Comparison of ENCODE assay signal across 20 cellular contexts in the genomic region with DNA sequence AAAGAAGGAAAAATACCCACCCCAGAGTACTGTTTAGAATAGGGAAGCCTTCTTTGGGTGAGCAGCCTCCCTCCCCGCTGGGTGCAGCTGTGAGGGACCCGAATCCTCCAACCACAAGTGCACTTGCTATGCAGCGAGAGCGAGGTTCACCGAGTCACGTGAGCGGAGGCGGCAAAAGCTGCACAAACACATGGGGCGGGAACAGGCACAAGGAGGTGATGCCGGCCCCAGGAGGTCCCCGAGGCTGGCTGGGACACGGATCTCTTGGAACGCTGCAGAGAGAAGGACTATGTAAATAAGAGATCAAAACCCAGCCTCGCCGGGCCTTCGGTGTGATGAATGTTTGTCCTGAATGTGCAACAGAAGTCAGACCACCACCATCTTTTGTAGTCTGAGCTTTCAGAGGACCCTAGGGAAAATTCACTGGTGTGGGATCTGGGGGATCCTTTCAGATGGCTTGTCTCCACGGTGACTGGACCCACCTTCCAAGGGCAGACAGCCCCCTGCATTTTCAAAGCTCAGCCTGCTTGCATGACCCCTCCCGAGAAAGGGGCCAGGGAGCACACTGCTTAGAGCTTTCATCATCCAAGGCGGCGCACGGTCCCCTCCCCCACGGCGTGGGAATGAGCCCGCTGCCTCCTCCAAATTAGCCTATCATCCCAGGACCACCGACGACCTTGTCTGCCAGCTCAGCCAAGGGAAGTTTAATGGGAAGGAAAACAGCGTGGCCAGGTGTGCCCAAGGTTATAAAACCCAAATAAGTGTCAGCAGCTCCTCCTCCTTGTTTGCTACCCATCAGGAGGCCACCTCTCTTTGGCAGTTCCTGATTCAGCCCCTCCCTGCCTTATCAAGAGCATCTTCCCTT.
A peak's percentile ranks its signal among the peaks of the same experiment; 100 is the strongest.
DNase-seq lines count a peak whose midpoint lies in the region; ATAC-seq and TF ChIP-seq lines count a peak whose summit lies in the region.
"Had no signal": no experiment of that assay in that cellular context is flagged by ENCODE, and none has a peak within 500 bp of the region (broad histone marks: within the 10 kb centered on the region; RNA-seq: fewer than 3 reads in every experiment).

No MANE protein-coding gene starts in this region.

- H3K27ac ChIP-seq in body of pancreas, result peak overlapping the region; percentile 65 to 77 (median 75)
- no peak overlapping the region for H3K27ac ChIP-seq in CD8-positive, alpha-beta memory T cell (ENCODE audit: low read depth, low read length)
- H3K27ac ChIP-seq: GM23248 had no signal

- no peaks in the 10 kb centered on the region for H3K36me3 Mint-ChIP-seq in nephron (ENCODE audit: low read depth)
- H3K36me3 Mint-ChIP-seq in CD8-positive, alpha-beta memory T cell, result no peaks in the 10 kb centered on the region

- H3K9me3 ChIP-seq in body of pancreas, result no peaks in the 10 kb centered on the region
- no peaks in the 10 kb centered on the region for H3K9me3 ChIP-seq in CD8-positive, alpha-beta memory T cell (ENCODE audit: low read length)
- H3K9me3 ChIP-seq: BE2C had no signal

- H3K4me1 ChIP-seq in body of pancreas, result peaks cover 52% of the 10 kb centered on the region
- no peaks in the 10 kb centered on the region for H3K4me1 ChIP-seq in CD8-positive, alpha-beta memory T cell (ENCODE audit: insufficient read depth, low read length)
- H3K4me1 ChIP-seq: BE2C had no signal

- POLR2A ChIA-PET in CD8-positive, alpha-beta memory T cell (lab: Charles Lee), result no interaction called here

- H3K9me3 Mint-ChIP-seq in nephron, result no peaks in the 10 kb centered on the region
- no peaks in the 10 kb centered on the region for H3K9me3 Mint-ChIP-seq in CD8-positive, alpha-beta memory T cell
- H3K9me3 Mint-ChIP-seq: CD4-positive, alpha-beta T cell; HFFc6 had no signal

- H3K27me3 ChIP-seq in body of pancreas, result no peaks in the 10 kb centered on the region
- no peaks in the 10 kb centered on the region for H3K27me3 ChIP-seq in CD8-positive, alpha-beta memory T cell (ENCODE audit: insufficient read depth, low read length, poor library complexity, severe bottlenecking)
- H3K27me3 ChIP-seq: BE2C had no signal

- DNase-seq in LNCaP clone FGC (ENCODE audit: low read depth) (peak; percentile 22), body of pancreas (peak; percentile 93 to 97 (median 96)), smooth muscle cell of the brain vasculature (ENCODE audit: low read depth, low spot score) (peak; percentile 92), G401 (ENCODE audit: low spot score) (no peak), SW480 (ENCODE audit: low spot score) (no peak)
- no peak for DNase-seq in stimulated activated CD4-positive, alpha-beta T cell treated with anti-CD3 and anti-CD28 coated beads, Interleukin-4, amount 100 ng/mL, for 1 hour
- DNase-seq in CD8-positive, alpha-beta memory T cell, result no peak
- DNase-seq: Calu3; CD4-positive, alpha-beta T cell; DMS79; HFFc6; Karpas-422; NCI-H1105; NCI-H1694; NCI-H524 treated with DMSO at 0.1 percent for 48 hours; NK-92 treated with Interleukin-12 subunit alpha and Interleukin-12 subunit beta, amount 100 ng/mL, for 24 hours; SIG-M5 had no signal

- 14 to 17% methylated on average over 26 to 27 of the region's 27 CpGs for WGBS in body of pancreas, 2 donors

- CTCF ChIA-PET in CD8-positive, alpha-beta memory T cell (lab: Charles Lee), result no interaction called here

- TF ChIP-seq CTCF in LNCaP clone FGC (IDR thresholded peaks at IDR 0.05; ENCODE audit: control insufficient read depth, extremely low read depth, insufficient read depth) (no peak), body of pancreas (IDR thresholded peaks at IDR 0.05) (no peak), nephron (IDR thresholded peaks at IDR 0.05; ENCODE audit: unreplicated experiment in 3 of 3) (no peak)

- in situ Hi-C loops in G401 (cut with HindIII; ENCODE audit: low sequenced_read_pairs), result no loop called here

- H3K4me3 ChIP-seq in LNCaP clone FGC (ENCODE audit: low read depth, low read length) (no peak overlapping the region), body of pancreas (no peak overlapping the region)
- H3K4me3 ChIP-seq in CD8-positive, alpha-beta memory T cell (ENCODE audit: low read length), result no peak overlapping the region
- H3K4me3 ChIP-seq: GM23248 had no signal

- H3K4me3 Mint-ChIP-seq in nephron, result peak overlapping the region; percentile 24 to 47 (median 31)
- H3K4me3 Mint-ChIP-seq in CD8-positive, alpha-beta memory T cell, result no peak overlapping the region
- H3K4me3 Mint-ChIP-seq: CD4-positive, alpha-beta T cell; HFFc6 had no signal

- peaks cover 39% of the 10 kb centered on the region for H3K27me3 Mint-ChIP-seq in nephron (ENCODE audit: low read depth)
- H3K27me3 Mint-ChIP-seq in CD8-positive, alpha-beta memory T cell, result peaks cover 13 to 31% of the 10 kb centered on the region in 2 donors

- H3K4me1 Mint-ChIP-seq in nephron, result peaks cover 47% of the 10 kb centered on the region
- H3K4me1 Mint-ChIP-seq in CD8-positive, alpha-beta memory T cell, result no peaks in the 10 kb centered on the region

- H3K36me3 ChIP-seq in body of pancreas (replicated peaks in 1 of 2; ENCODE audit: insufficient read depth in 1 of 2, low read depth in 2 of 2), result no peaks in the 10 kb centered on the region
- H3K36me3 ChIP-seq in CD8-positive, alpha-beta memory T cell (ENCODE audit: insufficient read depth, low read length), result no peaks in the 10 kb centered on the region
- H3K36me3 ChIP-seq: BE2C had no signal

- peak; percentile 96 for ATAC-seq in body of pancreas

- H3K27ac Mint-ChIP-seq in nephron, result peak overlapping the region; percentile 49 to 78 (median 75)
- H3K27ac Mint-ChIP-seq in CD8-positive, alpha-beta memory T cell, result no peak overlapping the region
- H3K27ac Mint-ChIP-seq: CD4-positive, alpha-beta T cell; HFFc6 had no signal

- TF ChIP-seq POLR2A in body of pancreas (IDR thresholded peaks at IDR 0.05), result peak in 1 of 3 donors; percentile 13

- intact Hi-C loops in body of pancreas (cut with DNase I), result no loop called here

Comparison
In these comparisons a context has a peak if more than half of its experiments do, and no peak if none do; other contexts are left out.
1. DNase-seq: peak in LNCaP clone FGC (single experiment), body of pancreas (4 of 4) and smooth muscle cell of the brain vasculature (single experiment); none in G401 (single experiment), stimulated activated CD4-positive, alpha-beta T cell treated with anti-CD3 and anti-CD28 coated beads, Interleukin-4, amount 100 ng/mL, for 1 hour (single experiment), CD8-positive, alpha-beta memory T cell (0 of 5) and SW480 (single experiment).
2. H3K27ac Mint-ChIP-seq: peak in nephron (3 of 3); none in CD8-positive, alpha-beta memory T cell (0 of 8).
3. H3K4me3 Mint-ChIP-seq: peak in nephron (3 of 3); none in CD8-positive, alpha-beta memory T cell (0 of 7).